In the genomic region with DNA sequence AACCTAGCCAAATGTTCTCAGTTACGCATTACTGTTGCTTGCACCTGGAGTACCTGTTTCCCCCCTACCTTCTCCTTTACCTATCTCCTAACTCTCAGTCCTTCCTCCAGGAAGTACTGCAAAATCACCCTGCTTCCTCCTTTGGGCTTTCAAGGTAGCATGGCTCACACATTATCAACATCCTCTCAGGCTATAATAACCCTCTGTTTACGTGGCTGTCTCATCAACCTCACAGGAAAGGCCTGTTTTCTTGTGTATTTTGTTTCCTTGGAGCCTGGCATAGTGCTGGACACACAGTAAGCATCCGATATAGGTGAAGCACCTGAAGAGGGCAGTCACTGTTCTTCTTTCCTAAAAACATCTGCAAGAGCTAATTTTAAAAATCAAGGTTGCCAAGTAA, we compare ENCODE assay signal across 20 cellular contexts. TPM values are rescaled to one million over a fixed set of nuclear protein-coding genes. Genes with fewer than 3 reads are reported as not detected.
A peak's percentile ranks its signal among the peaks of the same experiment; 100 is the strongest.
DNase-seq lines count a peak whose midpoint lies in the region; ATAC-seq and TF ChIP-seq lines count a peak whose summit lies in the region.
"Had no signal": no experiment of that assay in that cellular context is flagged by ENCODE, and none has a peak within 500 bp of the region (broad histone marks: within the 10 kb centered on the region; RNA-seq: fewer than 3 reads in every experiment).

No MANE protein-coding gene starts in this region.

- intact Hi-C loops in activated T-helper 1 cell treated with anti-CD3 and anti-CD28 coated beads, Interleukin-12 subunit alpha, Interleukin-12 subunit beta, Interleukin-2, Interleukin-4 antibody, amounts not matched to agents 30 ng/mL and 10 ng/mL and 1 ng/mL, durations not matched to agents 14 hours and 24 hours and 36 hours (cut with micrococcal nuclease), result no loop called here
- intact Hi-C loops in uterus (cut with DNase I; ENCODE audit: low total_unique reads), result no loop called here

- H3K27ac ChIP-seq in foreskin keratinocyte, result no peak overlapping the region
- H3K27ac ChIP-seq in uterus, result peak overlapping the region; percentile 56 to 60
- H3K27ac ChIP-seq in Karpas-422 (ENCODE audit: low read length), result no peak overlapping the region
- H3K27ac ChIP-seq: HL-60 had no signal

- H3K27me3 Mint-ChIP-seq in activated naive CD8-positive, alpha-beta T cell treated with anti-CD3 and anti-CD28 coated beads for 36 hours, result no peaks in the 10 kb centered on the region
- H3K27me3 Mint-ChIP-seq in activated naive CD8-positive, alpha-beta T cell treated with anti-CD3 and anti-CD28 coated beads, Interleukin-2, amount 50 U/mL, for 24 hours, result no peaks in the 10 kb centered on the region
- no peaks in the 10 kb centered on the region for H3K27me3 Mint-ChIP-seq in activated T-helper 1 cell treated with anti-CD3 and anti-CD28 coated beads, Interleukin-12 subunit alpha, Interleukin-12 subunit beta, Interleukin-2, Interleukin-4 antibody, amounts not matched to agents 30 ng/mL and 10 ng/mL and 1 ng/mL, durations not matched to agents 14 hours and 24 hours and 36 hours (ENCODE audit: insufficient read depth)
- H3K27me3 Mint-ChIP-seq: dendritic cell treated with granulocyte-macrophage colony-stimulating factor and Interleukin-4, amounts not matched to agents 40 ng/mL and 50 ng/mL, for 4 days; naive thymus-derived CD8-positive, alpha-beta T cell had no signal

- no peak overlapping the region for H2AFZ ChIP-seq in Karpas-422 (ENCODE audit: low read length)

- no peak for ATAC-seq in activated naive CD8-positive, alpha-beta T cell treated with anti-CD3 and anti-CD28 coated beads, Interleukin-2, amount 50 U/mL, for 24 hours
- no peak for ATAC-seq in foreskin keratinocyte
- ATAC-seq: naive thymus-derived CD8-positive, alpha-beta T cell had no signal

- H3K9me3 Mint-ChIP-seq in activated naive CD8-positive, alpha-beta T cell treated with anti-CD3 and anti-CD28 coated beads for 36 hours, result no peaks in the 10 kb centered on the region
- H3K9me3 Mint-ChIP-seq in activated naive CD8-positive, alpha-beta T cell treated with anti-CD3 and anti-CD28 coated beads, Interleukin-2, amount 50 U/mL, for 24 hours, result no peaks in the 10 kb centered on the region
- H3K9me3 Mint-ChIP-seq in activated T-helper 1 cell treated with anti-CD3 and anti-CD28 coated beads, Interleukin-12 subunit alpha, Interleukin-12 subunit beta, Interleukin-2, Interleukin-4 antibody, amounts not matched to agents 30 ng/mL and 10 ng/mL and 1 ng/mL, durations not matched to agents 14 hours and 24 hours and 36 hours, result no peaks in the 10 kb centered on the region
- H3K9me3 Mint-ChIP-seq: dendritic cell treated with granulocyte-macrophage colony-stimulating factor and Interleukin-4, amounts not matched to agents 40 ng/mL and 50 ng/mL, for 4 days; naive thymus-derived CD8-positive, alpha-beta T cell had no signal

- H3K36me3 ChIP-seq in uterus (no peaks in the 10 kb centered on the region), Karpas-422 (ENCODE audit: insufficient read depth, low read length) (peaks cover 20% of the 10 kb centered on the region; the same call in 1 of the 2 replicates)

- H3K79me2 ChIP-seq in Karpas-422 (ENCODE audit: low read length), result peaks cover 9% of the 10 kb centered on the region

- H3K9ac ChIP-seq in Karpas-422 (ENCODE audit: low read length), result no peak overlapping the region

- no peak for DNase-seq in activated naive CD8-positive, alpha-beta T cell treated with anti-CD3 and anti-CD28 coated beads for 36 hours
- DNase-seq in activated naive CD8-positive, alpha-beta T cell treated with anti-CD3 and anti-CD28 coated beads, Interleukin-2, amount 50 U/mL, for 24 hours, result no peak
- DNase-seq in activated T-helper 1 cell treated with anti-CD3 and anti-CD28 coated beads, Interleukin-12 subunit alpha, Interleukin-12 subunit beta, Interleukin-2, Interleukin-4 antibody, amounts not matched to agents 30 ng/mL and 10 ng/mL and 1 ng/mL, durations not matched to agents 14 hours and 24 hours and 36 hours (ENCODE audit: low spot score), result no peak
- DNase-seq in foreskin keratinocyte (no peak), uterus (no peak), Karpas-422 (no peak), germinal center (ENCODE audit: low spot score) (no peak), ureter (ENCODE audit: low spot score) (no peak)
- DNase-seq: anterior cingulate cortex; KG1; left ventricle myocardium superior; naive thymus-derived CD8-positive, alpha-beta T cell; NCI-H1105 treated with DMSO at 0.1 percent for 48 hours; NCI-H2171 treated with DMSO at 0.1 percent for 48 hours; NK-92 treated with Interleukin-12 subunit alpha and Interleukin-12 subunit beta, amount 100 ng/mL, for 24 hours; Right ventricle myocardium superior; stomach had no signal

- H3K27ac Mint-ChIP-seq in activated naive CD8-positive, alpha-beta T cell treated with anti-CD3 and anti-CD28 coated beads for 36 hours, result peak overlapping the region; percentile 1
- no peak overlapping the region for H3K27ac Mint-ChIP-seq in activated naive CD8-positive, alpha-beta T cell treated with anti-CD3 and anti-CD28 coated beads, Interleukin-2, amount 50 U/mL, for 24 hours
- peak overlapping the region; percentile 26 for H3K27ac Mint-ChIP-seq in activated T-helper 1 cell treated with anti-CD3 and anti-CD28 coated beads, Interleukin-12 subunit alpha, Interleukin-12 subunit beta, Interleukin-2, Interleukin-4 antibody, amounts not matched to agents 30 ng/mL and 10 ng/mL and 1 ng/mL, durations not matched to agents 14 hours and 24 hours and 36 hours
- H3K27ac Mint-ChIP-seq: dendritic cell treated with granulocyte-macrophage colony-stimulating factor and Interleukin-4, amounts not matched to agents 40 ng/mL and 50 ng/mL, for 4 days had no signal

- 0 out of 2 replicates have a peak, but pooled peaks cover 3% of the 10 kb centered on the region for H4K20me1 ChIP-seq in Karpas-422 (ENCODE audit: insufficient read depth, low read depth, low read length)

- H3K4me1 ChIP-seq in foreskin keratinocyte (peaks cover 13% of the 10 kb centered on the region), uterus (peaks cover 6 to 12% of the 10 kb centered on the region in 2 donors), Karpas-422 (ENCODE audit: low read length) (peaks cover 13% of the 10 kb centered on the region)

- peak; percentile 8 for TF ChIP-seq CTCF in foreskin keratinocyte (conservative IDR thresholded peaks at IDR 0.05)
- TF ChIP-seq CTCF in uterus (IDR thresholded peaks at IDR 0.05), result no peak

- no peak for TF ChIP-seq POLR2A in uterus (IDR thresholded peaks at IDR 0.05)

- H3K4me3 Mint-ChIP-seq in activated naive CD8-positive, alpha-beta T cell treated with anti-CD3 and anti-CD28 coated beads for 36 hours, result no peak overlapping the region
- H3K4me3 Mint-ChIP-seq in activated naive CD8-positive, alpha-beta T cell treated with anti-CD3 and anti-CD28 coated beads, Interleukin-2, amount 50 U/mL, for 24 hours, result no peak overlapping the region
- no peak overlapping the region for H3K4me3 Mint-ChIP-seq in activated T-helper 1 cell treated with anti-CD3 and anti-CD28 coated beads, Interleukin-12 subunit alpha, Interleukin-12 subunit beta, Interleukin-2, Interleukin-4 antibody, amounts not matched to agents 30 ng/mL and 10 ng/mL and 1 ng/mL, durations not matched to agents 14 hours and 24 hours and 36 hours
- H3K4me3 Mint-ChIP-seq: dendritic cell treated with granulocyte-macrophage colony-stimulating factor and Interleukin-4, amounts not matched to agents 40 ng/mL and 50 ng/mL, for 4 days; naive thymus-derived CD8-positive, alpha-beta T cell had no signal

- H3K9me3 ChIP-seq in uterus (no peaks in the 10 kb centered on the region), Karpas-422 (ENCODE audit: low read length) (no peaks in the 10 kb centered on the region)
- H3K9me3 ChIP-seq: stomach, vagina had no signal

- H3K27me3 ChIP-seq in foreskin keratinocyte, result no peaks in the 10 kb centered on the region
- H3K27me3 ChIP-seq in uterus, result no peaks in the 10 kb centered on the region
- H3K27me3 ChIP-seq in Karpas-422 (ENCODE audit: low read length), result no peaks in the 10 kb centered on the region
- H3K27me3 ChIP-seq: stomach, vagina had no signal

- peaks cover 7% of the 10 kb centered on the region for H3K36me3 Mint-ChIP-seq in activated naive CD8-positive, alpha-beta T cell treated with anti-CD3 and anti-CD28 coated beads for 36 hours
- peaks cover 23% of the 10 kb centered on the region for H3K36me3 Mint-ChIP-seq in activated naive CD8-positive, alpha-beta T cell treated with anti-CD3 and anti-CD28 coated beads, Interleukin-2, amount 50 U/mL, for 24 hours (ENCODE audit: low read depth)
- peaks cover 23% of the 10 kb centered on the region for H3K36me3 Mint-ChIP-seq in activated T-helper 1 cell treated with anti-CD3 and anti-CD28 coated beads, Interleukin-12 subunit alpha, Interleukin-12 subunit beta, Interleukin-2, Interleukin-4 antibody, amounts not matched to agents 30 ng/mL and 10 ng/mL and 1 ng/mL, durations not matched to agents 14 hours and 24 hours and 36 hours (ENCODE audit: low read depth)

- peaks cover 13% of the 10 kb centered on the region for H3K4me1 Mint-ChIP-seq in activated naive CD8-positive, alpha-beta T cell treated with anti-CD3 and anti-CD28 coated beads for 36 hours
- H3K4me1 Mint-ChIP-seq in activated naive CD8-positive, alpha-beta T cell treated with anti-CD3 and anti-CD28 coated beads, Interleukin-2, amount 50 U/mL, for 24 hours, result peaks cover 14% of the 10 kb centered on the region
- H3K4me1 Mint-ChIP-seq in activated T-helper 1 cell treated with anti-CD3 and anti-CD28 coated beads, Interleukin-12 subunit alpha, Interleukin-12 subunit beta, Interleukin-2, Interleukin-4 antibody, amounts not matched to agents 30 ng/mL and 10 ng/mL and 1 ng/mL, durations not matched to agents 14 hours and 24 hours and 36 hours (ENCODE audit: low read depth), result peaks cover 24% of the 10 kb centered on the region

- H3K9me2 ChIP-seq in Karpas-422 (replicated peaks; ENCODE audit: insufficient read depth, low read length), result no peaks in the 10 kb centered on the region

- H3K4me2 ChIP-seq in Karpas-422 (ENCODE audit: low read depth, low read length, poor library complexity, severe bottlenecking), result no peak overlapping the region

- H3K4me3 ChIP-seq in uterus, result no peak overlapping the region
- no peak overlapping the region for H3K4me3 ChIP-seq in Karpas-422 (ENCODE audit: low read length)
- H3K4me3 ChIP-seq: stomach, vagina had no signal

RNA-seq across cellular contexts. Expression of a gene that starts 32.7 kb away (rescaled TPM):
- not detected for total RNA-seq in activated naive CD8-positive, alpha-beta T cell treated with anti-CD3 and anti-CD28 coated beads for 36 hours
- total RNA-seq in activated T-helper 1 cell treated with anti-CD3 and anti-CD28 coated beads, Interleukin-12 subunit alpha, Interleukin-12 subunit beta, Interleukin-2, Interleukin-4 antibody, amounts not matched to agents 30 ng/mL and 10 ng/mL and 1 ng/mL, durations not matched to agents 14 hours and 24 hours and 36 hours, result not detected in 2 replicates
- total RNA-seq in foreskin keratinocyte, result not detected in 2 replicates
- polyA plus RNA-seq in foreskin keratinocyte, result not detected in 2 replicates
- 1 to 10 TPM in 1 of 4 donors, under 1 TPM in 2, not detected in 1; 0.82 to 1.9 (median 0.88) TPM for total RNA-seq in uterus
- total RNA-seq in Karpas-422 (2014; rRNA removed; shearing (Covaris generic); ENCODE audit: low replicate concordance), result not detected in 2 replicates
- total RNA-seq in ureter, result 1.4 TPM
- total RNA-seq: naive thymus-derived CD8-positive, alpha-beta T cell had no signal
- polyA plus RNA-seq: naive thymus-derived CD8-positive, alpha-beta T cell had no signal

RNA-seq across cellular contexts. Expression of a gene that starts 56.8 kb away (rescaled TPM):
- total RNA-seq in activated naive CD8-positive, alpha-beta T cell treated with anti-CD3 and anti-CD28 coated beads for 36 hours, result 10 to 100 TPM; 80.9 to 93.2 TPM
- 93.5 and 103 TPM in 2 replicates for total RNA-seq in activated T-helper 1 cell treated with anti-CD3 and anti-CD28 coated beads, Interleukin-12 subunit alpha, Interleukin-12 subunit beta, Interleukin-2, Interleukin-4 antibody, amounts not matched to agents 30 ng/mL and 10 ng/mL and 1 ng/mL, durations not matched to agents 14 hours and 24 hours and 36 hours
- total RNA-seq in foreskin keratinocyte (76.9 and 82.5 TPM in 2 replicates), uterus (10 to 100 TPM; 32.4 to 98.1 (median 59.9) TPM), ureter (71.5 TPM)
- polyA plus RNA-seq in foreskin keratinocyte, result 47.9 and 58.2 TPM in 2 replicates
- 47.8 and 72.0 TPM in 2 replicates for total RNA-seq in Karpas-422 (2014; rRNA removed; shearing (Covaris generic); ENCODE audit: low replicate concordance)

Comparison
In these comparisons a context has a peak if more than half of its experiments do, and no peak if none do; other contexts are left out.
1. H3K27ac ChIP-seq: peak in uterus (2 of 2); none in foreskin keratinocyte (single experiment) and Karpas-422 (single experiment).